Comparison of ENCODE assay signal across 23 cellular contexts in the genomic region with DNA sequence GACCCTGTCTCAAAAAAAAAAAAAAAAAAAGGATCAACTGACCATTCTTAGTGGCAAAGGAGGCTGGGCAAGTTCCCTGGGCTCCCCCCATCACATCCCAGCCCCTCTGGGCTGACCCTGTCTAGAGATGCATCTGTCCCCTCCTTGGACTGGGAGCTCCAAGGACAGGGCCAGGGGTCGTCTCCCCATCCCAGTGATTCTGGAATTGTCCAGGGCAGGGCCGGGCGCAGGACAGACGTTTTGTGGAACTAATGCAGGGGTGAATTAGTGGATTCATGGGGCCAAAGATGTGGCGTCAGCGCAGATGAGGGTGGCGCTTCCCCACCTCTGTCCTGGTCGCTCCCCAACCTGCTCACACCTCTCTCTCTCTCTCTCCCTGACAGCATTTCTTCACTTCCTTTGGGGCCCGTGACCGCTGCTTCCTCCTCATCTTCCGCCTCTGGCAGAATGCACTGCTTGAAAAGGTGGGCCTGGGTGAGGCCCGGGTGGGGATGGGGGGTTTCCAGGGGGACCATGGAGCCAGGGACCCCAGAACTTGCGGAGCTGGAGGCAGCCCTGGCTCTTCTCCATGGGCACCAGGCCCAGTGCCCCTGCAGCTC. TPM values are rescaled to one million over a fixed set of nuclear protein-coding genes. Genes with fewer than 3 reads are reported as not detected.
DNase-seq lines count a peak whose midpoint lies in the region; ATAC-seq and TF ChIP-seq lines count a peak whose summit lies in the region.
"Had no signal": no experiment of that assay in that cellular context is flagged by ENCODE, and none has a peak within 500 bp of the region (broad histone marks: within the 10 kb centered on the region; RNA-seq: fewer than 3 reads in every experiment).

No MANE protein-coding gene starts in this region.

- H3K4me1 Mint-ChIP-seq in CD14-positive monocyte: peaks cover 59% of the 10 kb centered on the region
- H3K4me1 Mint-ChIP-seq in activated CD4-positive, alpha-beta memory T cell treated with anti-CD3 and anti-CD28 coated beads, Interleukin-2, amount 10 ng/mL, durations not matched to agents 7 days and 5 days: peaks cover 55% of the 10 kb centered on the region
- peaks cover 41 to 79% (median 77%) of the 10 kb centered on the region in 4 donors for H3K4me1 Mint-ChIP-seq in naive thymus-derived CD8-positive, alpha-beta T cell
- H3K4me1 Mint-ChIP-seq: brain had no signal

- H3K27ac Mint-ChIP-seq in CD14-positive monocyte: peak overlapping the region; percentile 20 to 88 (median 71)
- peak overlapping the region; percentile 67 for H3K27ac Mint-ChIP-seq in activated CD4-positive, alpha-beta memory T cell treated with anti-CD3 and anti-CD28 coated beads, Interleukin-2, amount 10 ng/mL, durations not matched to agents 7 days and 5 days
- H3K27ac Mint-ChIP-seq in naive thymus-derived CD8-positive, alpha-beta T cell: peak overlapping the region; percentile 88 to 99 (median 96)
- H3K27ac Mint-ChIP-seq: brain had no signal

- H3K4me1 ChIP-seq in BLaER1 (peaks cover 65% of the 10 kb centered on the region), lower lobe of right lung (peaks cover 66% of the 10 kb centered on the region)

- H3K27me3 ChIP-seq in BLaER1 (no peaks in the 10 kb centered on the region), lower lobe of right lung (ENCODE audit: low read depth) (no peaks in the 10 kb centered on the region)
- H3K27me3 ChIP-seq: transverse colon had no signal

- peak overlapping the region; percentile 58 for H3K27ac ChIP-seq in BLaER1
- no peak overlapping the region for H3K27ac ChIP-seq in lower lobe of right lung

- POLR2A ChIA-PET in activated CD4-positive, alpha-beta memory T cell treated with anti-CD3 and anti-CD28 coated beads, Interleukin-2, amount 10 ng/mL, durations not matched to agents 7 days and 5 days (lab: Charles Lee): no interaction called here
- POLR2A ChIA-PET in naive thymus-derived CD8-positive, alpha-beta T cell (lab: Charles Lee): interaction anchor here (0.5 to 34.7 kb wide), 4 partner anchors 27 to 334 kb away, joined by 3 to 1459 read pairs (median 7); a partner anchor contains a TSS

- H3K4me3 Mint-ChIP-seq in CD14-positive monocyte: no peak overlapping the region
- no peak overlapping the region for H3K4me3 Mint-ChIP-seq in activated CD4-positive, alpha-beta memory T cell treated with anti-CD3 and anti-CD28 coated beads, Interleukin-2, amount 10 ng/mL, durations not matched to agents 7 days and 5 days
- peak overlapping the region in 9 of 10 donors; percentile 22 to 86 (median 59) for H3K4me3 Mint-ChIP-seq in naive thymus-derived CD8-positive, alpha-beta T cell
- H3K4me3 Mint-ChIP-seq: brain had no signal

- H3K4me2 ChIP-seq in BLaER1: peak overlapping the region; percentile 39

- intact Hi-C loops in CD14-positive monocyte (cut with micrococcal nuclease): loop anchor here in 1 of 2 donors (5.0 kb wide), 1 partner anchor 39 kb away; no protein-coding TSS in a partner anchor
- intact Hi-C loops in lower lobe of right lung (cut with DNase I): loop anchor here (5.0 kb wide), 1 partner anchor 39 kb away; no protein-coding TSS in a partner anchor

- TF ChIP-seq CTCF in CD14-positive monocyte (IDR thresholded peaks at IDR 0.05): no peak
- no peak for TF ChIP-seq CTCF in lower lobe of right lung (IDR thresholded peaks at IDR 0.05)

- 0 out of 2 replicates have a peak overlapping the region, but pooled peaks have one; percentile 24 for H3K9ac ChIP-seq in BLaER1

- no peaks in the 10 kb centered on the region for H3K9me3 Mint-ChIP-seq in CD14-positive monocyte
- no peaks in the 10 kb centered on the region for H3K9me3 Mint-ChIP-seq in activated CD4-positive, alpha-beta memory T cell treated with anti-CD3 and anti-CD28 coated beads, Interleukin-2, amount 10 ng/mL, durations not matched to agents 7 days and 5 days
- no peaks in the 10 kb centered on the region for H3K9me3 Mint-ChIP-seq in naive thymus-derived CD8-positive, alpha-beta T cell
- H3K9me3 Mint-ChIP-seq: brain had no signal

- peaks cover 56 to 77% of the 10 kb centered on the region in 2 donors for H3K36me3 Mint-ChIP-seq in CD14-positive monocyte
- peaks cover 71% of the 10 kb centered on the region for H3K36me3 Mint-ChIP-seq in activated CD4-positive, alpha-beta memory T cell treated with anti-CD3 and anti-CD28 coated beads, Interleukin-2, amount 10 ng/mL, durations not matched to agents 7 days and 5 days (ENCODE audit: low read depth)
- H3K36me3 Mint-ChIP-seq in naive thymus-derived CD8-positive, alpha-beta T cell: peaks cover 4 to 70% (median 24%) of the 10 kb centered on the region in 3 donors

- peaks cover 100% of the 10 kb centered on the region for H4K20me1 ChIP-seq in BLaER1

- CTCF ChIA-PET in activated CD4-positive, alpha-beta memory T cell treated with anti-CD3 and anti-CD28 coated beads, Interleukin-2, amount 10 ng/mL, durations not matched to agents 7 days and 5 days (lab: Charles Lee): interaction anchor here (0.6 to 4.2 kb wide), 4 partner anchors 8 to 159 kb away, joined by 4 to 57 read pairs (median 4); no protein-coding TSS in a partner anchor

- no peak overlapping the region for H3K4me3 ChIP-seq in BLaER1
- H3K4me3 ChIP-seq in lower lobe of right lung: no peak overlapping the region
- H3K4me3 ChIP-seq: transverse colon had no signal

- DNase-seq in CD14-positive monocyte (ENCODE audit: low spot score): no peak
- DNase-seq in activated CD4-positive, alpha-beta memory T cell treated with anti-CD3 and anti-CD28 coated beads, Interleukin-2, amount 10 ng/mL, durations not matched to agents 7 days and 5 days: peak; percentile 51
- DNase-seq in naive thymus-derived CD8-positive, alpha-beta T cell: no peak
- no peak for DNase-seq in lower lobe of right lung
- DNase-seq in NCI-H345 (lab: John Stamatoyannopoulos, UW): no peak
- no peak for DNase-seq in DMS153 (lab: John Stamatoyannopoulos, UW)
- DNase-seq: activated CD4-positive, alpha-beta T cell treated with anti-CD3 and anti-CD28 coated beads for 1 hour; DND-41; IMR-90; midbrain; NCI-H187; NCI-H510A; occipital lobe; SHP77; stimulated activated CD4-positive, alpha-beta T cell treated with anti-CD3 and anti-CD28 coated beads, Interleukin-4, amount 100 ng/mL, for 24 hours; stimulated activated CD8-positive, alpha-beta memory T cell treated with anti-CD3 and anti-CD28 coated beads, Interleukin-4, amount 100 ng/mL, for 48 hours; T-helper 9 cell; transverse colon had no signal

- H3K36me3 ChIP-seq in BLaER1: peaks cover 100% of the 10 kb centered on the region
- H3K36me3 ChIP-seq in lower lobe of right lung: peaks cover 59% of the 10 kb centered on the region
- H3K36me3 ChIP-seq: transverse colon had no signal

- no peak for ATAC-seq in naive thymus-derived CD8-positive, alpha-beta T cell
- no peak for ATAC-seq in lower lobe of right lung
- ATAC-seq: sciatic nerve had no signal

- H3K27me3 Mint-ChIP-seq in CD14-positive monocyte (ENCODE audit: low read depth in 3 of 3): peaks cover 0 to 3% (median 1%) of the 10 kb centered on the region in 3 donors
- H3K27me3 Mint-ChIP-seq in activated CD4-positive, alpha-beta memory T cell treated with anti-CD3 and anti-CD28 coated beads, Interleukin-2, amount 10 ng/mL, durations not matched to agents 7 days and 5 days: no peaks in the 10 kb centered on the region
- no peaks in the 10 kb centered on the region for H3K27me3 Mint-ChIP-seq in naive thymus-derived CD8-positive, alpha-beta T cell
- H3K27me3 Mint-ChIP-seq: brain had no signal

- H3K9me3 ChIP-seq in BLaER1 (no peaks in the 10 kb centered on the region), lower lobe of right lung (no peaks in the 10 kb centered on the region)
- H3K9me3 ChIP-seq: transverse colon had no signal

RNA-seq across cellular contexts. Expression of a gene that starts 11.1 kb away (rescaled TPM):
- polyA plus RNA-seq in CD14-positive monocyte: 10 to 100 TPM in 1 of 2 donors, 1 to 10 TPM in 1; 9.3 to 15.1 TPM
- total RNA-seq in activated CD4-positive, alpha-beta memory T cell treated with anti-CD3 and anti-CD28 coated beads, Interleukin-2, amount 10 ng/mL, durations not matched to agents 7 days and 5 days: 100 to 1,000 TPM in 1 of 2 experiments, 10 to 100 TPM in 1; 98.2 to 106 TPM
- 100 to 1,000 TPM; 317 to 335 TPM for total RNA-seq in naive thymus-derived CD8-positive, alpha-beta T cell
- 10 to 100 TPM; 29.5 to 77.0 (median 42.0) TPM for polyA plus RNA-seq in naive thymus-derived CD8-positive, alpha-beta T cell
- 90.7 TPM for total RNA-seq in lower lobe of right lung

RNA-seq across cellular contexts. Expression of a gene that starts 19.1 kb away (rescaled TPM):
- polyA plus RNA-seq in CD14-positive monocyte: under 1 TPM in 1 of 2 donors, not detected in 1; 0.08 TPM
- under 1 TPM; 0.43 to 0.50 TPM for total RNA-seq in activated CD4-positive, alpha-beta memory T cell treated with anti-CD3 and anti-CD28 coated beads, Interleukin-2, amount 10 ng/mL, durations not matched to agents 7 days and 5 days
- total RNA-seq in naive thymus-derived CD8-positive, alpha-beta T cell: 1 to 10 TPM; 1.6 to 2.1 TPM
- under 1 TPM in 2 of 3 donors, not detected in 1; 0.27 to 0.28 TPM for polyA plus RNA-seq in naive thymus-derived CD8-positive, alpha-beta T cell
- total RNA-seq in lower lobe of right lung: 9.8 TPM

RNA-seq across cellular contexts. Expression of a gene that starts 30.3 kb away (rescaled TPM):
- not detected for polyA plus RNA-seq in CD14-positive monocyte
- total RNA-seq in activated CD4-positive, alpha-beta memory T cell treated with anti-CD3 and anti-CD28 coated beads, Interleukin-2, amount 10 ng/mL, durations not matched to agents 7 days and 5 days: not detected
- total RNA-seq in naive thymus-derived CD8-positive, alpha-beta T cell: under 1 TPM in 1 of 2 experiments, not detected in 1; 0.16 TPM
- under 1 TPM in 1 of 3 donors, not detected in 2; 0.16 TPM for polyA plus RNA-seq in naive thymus-derived CD8-positive, alpha-beta T cell
- 28.1 TPM for total RNA-seq in lower lobe of right lung
- total RNA-seq: IMR-90, occipital lobe had no signal
- polyA plus RNA-seq: BJ, IMR-90, keratinocyte had no signal

RNA-seq across cellular contexts. Expression of a gene that starts 47.2 kb away (rescaled TPM):
- 1 to 10 TPM; 1.7 to 3.3 TPM for polyA plus RNA-seq in CD14-positive monocyte
- 10 to 100 TPM; 18.3 to 18.9 TPM for total RNA-seq in activated CD4-positive, alpha-beta memory T cell treated with anti-CD3 and anti-CD28 coated beads, Interleukin-2, amount 10 ng/mL, durations not matched to agents 7 days and 5 days
- total RNA-seq in naive thymus-derived CD8-positive, alpha-beta T cell: 10 to 100 TPM; 34.4 to 35.5 TPM
- 10 to 100 TPM in 2 of 3 donors, 1 to 10 TPM in 1; 9.7 to 18.7 (median 16.0) TPM for polyA plus RNA-seq in naive thymus-derived CD8-positive, alpha-beta T cell
- total RNA-seq in lower lobe of right lung: 12.1 TPM

Comparison
In these comparisons a context has a peak if more than half of its experiments do, and no peak if none do; other contexts are left out.
1. H3K4me3 Mint-ChIP-seq: peak in naive thymus-derived CD8-positive, alpha-beta T cell (9 of 10); none in CD14-positive monocyte (0 of 2) and activated CD4-positive, alpha-beta memory T cell treated with anti-CD3 and anti-CD28 coated beads, Interleukin-2, amount 10 ng/mL, durations not matched to agents 7 days and 5 days (single experiment).
2. RNA of a gene that starts 30.3 kb away (total RNA-seq): 28.1 TPM in lower lobe of right lung (single experiment); 0.16 TPM in naive thymus-derived CD8-positive, alpha-beta T cell and not detected in activated CD4-positive, alpha-beta memory T cell treated with anti-CD3 and anti-CD28 coated beads, Interleukin-2, amount 10 ng/mL, durations not matched to agents 7 days and 5 days; every median in the first group is over 10 times any median in the second.
3. Peak in every context shown above with its lines, with median percentiles within 50 percentile points of each other: H3K27ac Mint-ChIP-seq.